ENCODE assay signal across 17 cellular contexts in the genomic region with DNA sequence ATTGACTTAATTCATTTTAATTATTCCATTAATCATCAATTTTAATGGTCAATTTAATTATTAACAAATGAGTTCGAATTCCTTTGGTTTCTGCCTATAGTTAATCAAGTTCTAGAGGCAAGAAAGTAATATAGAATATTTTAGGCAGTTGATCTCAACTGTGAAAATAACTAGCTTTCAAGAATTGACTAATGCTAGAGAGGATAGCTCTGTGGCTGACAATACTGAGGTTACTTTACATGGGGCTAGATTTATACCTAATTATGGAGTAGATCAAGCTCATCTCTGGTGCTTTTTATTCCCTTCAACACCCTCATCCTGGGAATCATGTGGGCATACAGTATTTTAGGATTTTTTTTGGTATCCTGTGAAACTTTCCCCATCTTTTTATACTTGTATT.
DNase-seq lines count a peak whose midpoint lies in the region; ATAC-seq and TF ChIP-seq lines count a peak whose summit lies in the region.
"Had no signal": no experiment of that assay in that cellular context is flagged by ENCODE, and none has a peak within 500 bp of the region (broad histone marks: within the 10 kb centered on the region; RNA-seq: fewer than 3 reads in every experiment).

No MANE protein-coding gene starts in this region.

- no peaks in the 10 kb centered on the region for H3K9me3 ChIP-seq in SK-N-SH
- H3K9me3 ChIP-seq: HAP-1 had no signal

- H3K9me3 Mint-ChIP-seq in natural killer cell, result peaks cover 3 to 7% of the 10 kb centered on the region in 2 donors
- H3K9me3 Mint-ChIP-seq: CD4-positive, alpha-beta T cell had no signal

- no peaks in the 10 kb centered on the region for H3K9me2 ChIP-seq in SK-N-SH

- peak; percentile 55 for ATAC-seq in GM18907 (IDR thresholded peaks at IDR 0.05; ENCODE audit: unreplicated experiment)
- peak; percentile 41 for ATAC-seq in GM21360 (IDR thresholded peaks at IDR 0.05; ENCODE audit: unreplicated experiment)
- peak; percentile 35 for ATAC-seq in HG03432 (IDR thresholded peaks at IDR 0.05; ENCODE audit: unreplicated experiment)
- ATAC-seq in natural killer cell, result no peak
- ATAC-seq: HepG2 had no signal

- no peak for TF ChIP-seq CTCF in natural killer cell (IDR thresholded peaks at IDR 0.05)
- TF ChIP-seq CTCF in SK-N-SH (IDR thresholded peaks at IDR 0.05), result no peak

- no peak for TF ChIP-seq RAD21 in SK-N-SH (IDR thresholded peaks at IDR 0.05; ENCODE audit: low read length)

- no peaks in the 10 kb centered on the region for H3K79me2 ChIP-seq in SK-N-SH (ENCODE audit: insufficient read depth)

- intact Hi-C loops in natural killer cell (cut with micrococcal nuclease), result no loop called here

- no peaks in the 10 kb centered on the region for H3K27me3 ChIP-seq in SK-N-SH (ENCODE audit: insufficient read depth)

- in situ Hi-C loops in ACHN (cut with HindIII; ENCODE audit: low pct_ligation_motif_present, low pct_unique_long_range_greater_than_20kb, low sequenced_read_pairs), result no loop called here

- H3F3A ChIP-seq in SK-N-SH (replicated peaks; ENCODE audit: insufficient read depth), result no peaks in the 10 kb centered on the region

- H3K36me3 ChIP-seq in SK-N-SH (replicated peaks in 1 of 2; ENCODE audit: control insufficient read depth in 1 of 2, insufficient read depth in 2 of 2, low read length in 1 of 2), result no peaks in the 10 kb centered on the region
- H3K36me3 ChIP-seq: HAP-1 had no signal

- POLR2A ChIA-PET in SK-N-SH (lab: Yijun Ruan, JAX), result no interaction called here

- 0% methylated on average over 1 of the region's 1 CpG for WGBS in SK-N-SH (ENCODE audit: low lambda C conversion rate)

- H3K27ac ChIP-seq in SK-N-SH (ENCODE audit: low read depth in 2 of 2, low read length in 1 of 2), result no peak overlapping the region
- H3K27ac ChIP-seq: C4-2B, GM23248 had no signal

- H3K36me3 Mint-ChIP-seq in natural killer cell, result peaks cover 5% of the 10 kb centered on the region
- H3K36me3 Mint-ChIP-seq: IgD-negative memory B cell had no signal

- CTCF ChIA-PET in SK-N-SH (lab: Yijun Ruan, JAX), result no interaction called here

- no peak overlapping the region for H3K4me2 ChIP-seq in SK-N-SH

- H3K4me1 ChIP-seq in SK-N-SH (ENCODE audit: control insufficient read depth in 1 of 2, insufficient read depth in 2 of 2, low read depth in 1 of 2, low read length in 1 of 2), result no peaks in the 10 kb centered on the region
- H3K4me1 ChIP-seq: Caco-2, HAP-1 had no signal

- no peak overlapping the region for H3K4me3 Mint-ChIP-seq in natural killer cell
- H3K4me3 Mint-ChIP-seq: CD4-positive, alpha-beta T cell; IgD-negative memory B cell had no signal

- no peak overlapping the region for H3K4me3 ChIP-seq in SK-N-SH (ENCODE audit: low read depth in 2 of 2, low read length in 1 of 2)
- H3K4me3 ChIP-seq: GM23248, HAP-1 had no signal

- no peak overlapping the region for H3K27ac Mint-ChIP-seq in natural killer cell
- H3K27ac Mint-ChIP-seq: CD4-positive, alpha-beta T cell; IgD-negative memory B cell had no signal

- DNase-seq in natural killer cell (no peak), SK-N-SH (no peak), AG08395 (ENCODE audit: low spot score) (no peak), ACHN (no peak)
- DNase-seq: AML-193; Caco-2; CD4-positive, alpha-beta T cell; GM23248; Karpas-422; KBM-7 had no signal

- no peaks in the 10 kb centered on the region for H3K4me1 Mint-ChIP-seq in natural killer cell
- H3K4me1 Mint-ChIP-seq: IgD-negative memory B cell had no signal

- H3K27me3 Mint-ChIP-seq in natural killer cell (ENCODE audit: low read depth in 2 of 2), result no peaks in the 10 kb centered on the region
- H3K27me3 Mint-ChIP-seq: CD4-positive, alpha-beta T cell; IgD-negative memory B cell had no signal

- no peak overlapping the region for H2AFZ ChIP-seq in SK-N-SH (ENCODE audit: low read depth)
- H2AFZ ChIP-seq: GM23248 had no signal

- TF ChIP-seq EP300 in SK-N-SH (IDR thresholded peaks at IDR 0.05; ENCODE audit: borderline replicate concordance in 1 of 2, low read depth in 1 of 2, low read length in 1 of 2), result no peak

- H4K20me1 ChIP-seq in SK-N-SH (ENCODE audit: insufficient read depth), result no peaks in the 10 kb centered on the region

- no peak overlapping the region for H3K9ac ChIP-seq in SK-N-SH
- H3K9ac ChIP-seq: GM23248 had no signal

TF ChIP-seq in SK-N-SH, 30 proteins besides CTCF, POLR2A, EP300 and RAD21:
- TF ChIP-seq SMC3 (IDR thresholded peaks at IDR 0.05; ENCODE audit: low read depth, low read length) (no peak), TCF12 (IDR thresholded peaks at IDR 0.05) (no peak), SIN3A (IDR thresholded peaks at IDR 0.05; ENCODE audit: borderline replicate concordance, low read depth, low read length) (no peak), MEF2A (IDR thresholded peaks at IDR 0.05; ENCODE audit: borderline replicate concordance, low read depth) (no peak), ELF1 (IDR thresholded peaks at IDR 0.05) (no peak)
- TF ChIP-seq, protein P1, sequence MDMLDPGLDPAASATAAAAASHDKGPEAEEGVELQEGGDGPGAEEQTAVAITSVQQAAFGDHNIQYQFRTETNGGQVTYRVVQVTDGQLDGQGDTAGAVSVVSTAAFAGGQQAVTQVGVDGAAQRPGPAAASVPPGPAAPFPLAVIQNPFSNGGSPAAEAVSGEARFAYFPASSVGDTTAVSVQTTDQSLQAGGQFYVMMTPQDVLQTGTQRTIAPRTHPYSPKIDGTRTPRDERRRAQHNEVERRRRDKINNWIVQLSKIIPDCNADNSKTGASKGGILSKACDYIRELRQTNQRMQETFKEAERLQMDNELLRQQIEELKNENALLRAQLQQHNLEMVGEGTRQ (IDR thresholded peaks at IDR 0.05; ENCODE audit: borderline replicate concordance, low read depth, low read length), result no peak
- TF ChIP-seq, protein P2, sequence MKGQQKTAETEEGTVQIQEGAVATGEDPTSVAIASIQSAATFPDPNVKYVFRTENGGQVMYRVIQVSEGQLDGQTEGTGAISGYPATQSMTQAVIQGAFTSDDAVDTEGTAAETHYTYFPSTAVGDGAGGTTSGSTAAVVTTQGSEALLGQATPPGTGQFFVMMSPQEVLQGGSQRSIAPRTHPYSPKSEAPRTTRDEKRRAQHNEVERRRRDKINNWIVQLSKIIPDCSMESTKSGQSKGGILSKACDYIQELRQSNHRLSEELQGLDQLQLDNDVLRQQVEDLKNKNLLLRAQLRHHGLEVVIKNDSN (IDR thresholded peaks at IDR 0.05; ENCODE audit: borderline replicate concordance, low read depth), result no peak
- TF ChIP-seq, protein P3, sequence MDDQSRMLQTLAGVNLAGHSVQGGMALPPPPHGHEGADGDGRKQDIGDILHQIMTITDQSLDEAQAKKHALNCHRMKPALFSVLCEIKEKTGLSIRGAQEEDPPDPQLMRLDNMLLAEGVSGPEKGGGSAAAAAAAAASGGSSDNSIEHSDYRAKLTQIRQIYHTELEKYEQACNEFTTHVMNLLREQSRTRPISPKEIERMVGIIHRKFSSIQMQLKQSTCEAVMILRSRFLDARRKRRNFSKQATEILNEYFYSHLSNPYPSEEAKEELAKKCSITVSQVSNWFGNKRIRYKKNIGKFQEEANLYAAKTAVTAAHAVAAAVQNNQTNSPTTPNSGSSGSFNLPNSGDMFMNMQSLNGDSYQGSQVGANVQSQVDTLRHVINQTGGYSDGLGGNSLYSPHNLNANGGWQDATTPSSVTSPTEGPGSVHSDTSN (IDR thresholded peaks at IDR 0.05), result no peak

Comparison
In these comparisons a context has a peak if more than half of its experiments do, and no peak if none do; other contexts are left out.
1. ATAC-seq: peak in GM18907 (single experiment), GM21360 (single experiment) and HG03432 (single experiment); none in natural killer cell (0 of 3).